ENCODE assay signal across 9 cellular contexts in the genomic region with DNA sequence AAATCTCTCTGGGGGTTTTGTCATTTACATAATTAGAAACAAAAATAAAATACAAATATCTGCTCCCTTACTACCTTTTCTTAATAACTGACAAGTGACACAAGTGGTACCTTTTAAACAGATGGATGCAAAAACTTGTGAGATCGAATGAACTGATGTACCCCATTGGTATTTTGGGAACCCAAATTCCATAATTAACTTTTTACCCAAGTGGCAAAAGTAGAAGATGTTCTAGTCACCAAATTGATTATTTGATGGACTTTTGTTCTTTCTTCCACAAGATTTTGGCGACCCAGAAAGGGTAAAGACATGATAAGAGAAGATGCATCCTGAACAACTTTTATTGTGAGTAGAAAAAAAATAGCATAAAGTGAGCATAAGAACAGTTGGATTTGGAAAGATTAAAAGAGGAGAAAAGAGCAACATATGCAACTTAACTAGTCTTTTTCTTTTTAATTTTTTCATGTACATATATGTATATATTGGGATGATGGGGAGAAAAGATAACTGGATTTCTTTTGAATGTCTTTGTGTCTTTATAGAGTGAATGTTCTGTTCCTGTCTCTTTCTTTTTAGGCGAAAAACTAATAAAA.
A peak's percentile ranks its signal among the peaks of the same experiment; 100 is the strongest.
DNase-seq lines count a peak whose midpoint lies in the region; ATAC-seq and TF ChIP-seq lines count a peak whose summit lies in the region.
"Had no signal": no experiment of that assay in that cellular context is flagged by ENCODE, and none has a peak within 500 bp of the region (broad histone marks: within the 10 kb centered on the region; RNA-seq: fewer than 3 reads in every experiment).

No MANE protein-coding gene starts in this region.

- no peaks in the 10 kb centered on the region; the same call in 1 of the 2 replicates for H4K20me1 ChIP-seq in SK-N-SH (ENCODE audit: insufficient read depth)
- H4K20me1 ChIP-seq in hepatocyte (ENCODE audit: insufficient read depth, poor library complexity, severe bottlenecking): no peaks in the 10 kb centered on the region

- TF ChIP-seq CTCF in SK-N-SH (IDR thresholded peaks at IDR 0.05) (no peak), hepatocyte (IDR thresholded peaks at IDR 0.05; ENCODE audit: poor library complexity) (no peak)

- 49% methylated on average over 3 of the region's 3 CpGs for WGBS in SK-N-SH (ENCODE audit: low lambda C conversion rate)
- WGBS in hepatocyte (ENCODE audit: low lambda C conversion rate, missing lambda C conversion rate): 61% methylated on average over 3 of the region's 3 CpGs

- no peaks in the 10 kb centered on the region for H3F3A ChIP-seq in SK-N-SH (replicated peaks; ENCODE audit: insufficient read depth)

- no peaks in the 10 kb centered on the region for H3K27me3 Mint-ChIP-seq in T-helper 17 cell

- H3K27ac Mint-ChIP-seq in T-helper 17 cell: no peak overlapping the region

- ATAC-seq in SK-N-SH treated with all-trans-retinoic acid at 6 μM for 48 hours: no peak
- ATAC-seq in T-helper 17 cell: no peak
- no peak for ATAC-seq in HG03521 (IDR thresholded peaks at IDR 0.05; ENCODE audit: unreplicated experiment)

- H3K4me1 Mint-ChIP-seq in T-helper 17 cell: peaks cover 11% of the 10 kb centered on the region

- no peaks in the 10 kb centered on the region for H3K36me3 ChIP-seq in SK-N-SH (replicated peaks in 1 of 2; ENCODE audit: control insufficient read depth in 1 of 2, insufficient read depth in 2 of 2, low read length in 1 of 2)
- H3K36me3 ChIP-seq in hepatocyte (replicated peaks; ENCODE audit: insufficient read depth, low read depth): no peaks in the 10 kb centered on the region

- H3K27ac ChIP-seq in SK-N-SH (ENCODE audit: low read depth in 2 of 2, low read length in 1 of 2): no peak overlapping the region
- no peak overlapping the region for H3K27ac ChIP-seq in hepatocyte
- peak overlapping the region; percentile 95 for H3K27ac ChIP-seq in temporal lobe (ENCODE audit: low read depth, low read length)

- H3K4me1 ChIP-seq in SK-N-SH (ENCODE audit: control insufficient read depth in 1 of 2, insufficient read depth in 2 of 2, low read depth in 1 of 2, low read length in 1 of 2) (peaks cover 8 to 27% of the 10 kb centered on the region in 2 experiments; a peak in 3 of 4 replicates), hepatocyte (ENCODE audit: insufficient read depth) (peaks cover 14% of the 10 kb centered on the region)

- H3K9me2 ChIP-seq in SK-N-SH (no peaks in the 10 kb centered on the region), hepatocyte (replicated peaks; ENCODE audit: insufficient read depth) (no peaks in the 10 kb centered on the region)

- H3K4me3 ChIP-seq in SK-N-SH (ENCODE audit: low read depth in 2 of 2, low read length in 1 of 2) (no peak overlapping the region), hepatocyte (no peak overlapping the region)

- H2AFZ ChIP-seq in SK-N-SH (ENCODE audit: low read depth) (no peak overlapping the region), hepatocyte (no peak overlapping the region)

- H3K36me3 Mint-ChIP-seq in T-helper 17 cell (ENCODE audit: low read depth): no peaks in the 10 kb centered on the region

- no peak for TF ChIP-seq EP300 in SK-N-SH (IDR thresholded peaks at IDR 0.05; ENCODE audit: borderline replicate concordance in 1 of 2, low read depth in 1 of 2, low read length in 1 of 2)

- peak overlapping the region; percentile 75 for H3K4me3 Mint-ChIP-seq in T-helper 17 cell

- POLR2A ChIA-PET in SK-N-SH (lab: Yijun Ruan, JAX) (interaction anchor here (0.9 to 1.2 kb wide), 2 partner anchors 13 to 32 kb away, joined by 3 to 4 read pairs; no protein-coding TSS in a partner anchor), HEK293T (lab: Yijun Ruan, JAX) (interaction anchor here (0.9 kb wide), 1 partner anchor 10 kb away, joined by 3 read pairs; no protein-coding TSS in a partner anchor)

- no peak overlapping the region for H3K9ac ChIP-seq in SK-N-SH

- H3K27me3 ChIP-seq in SK-N-SH (ENCODE audit: insufficient read depth) (no peaks in the 10 kb centered on the region), hepatocyte (no peaks in the 10 kb centered on the region)

- H3K4me2 ChIP-seq in SK-N-SH (peak overlapping the region; percentile 71; the same call in 1 of the 2 replicates), hepatocyte (peak overlapping the region; percentile 83)

- DNase-seq in SK-N-SH: no peak
- DNase-seq in T-helper 17 cell: no peak
- no peak for DNase-seq in hepatocyte (ENCODE audit: low spot score)
- DNase-seq in HEK293T (ENCODE audit: extremely low spot score): no peak
- no peak for DNase-seq in NK-92 (lab: John Stamatoyannopoulos, UW; ENCODE audit: unreplicated experiment)
- DNase-seq: DMS153 had no signal

- CTCF ChIA-PET in SK-N-SH (lab: Yijun Ruan, JAX) (interaction anchor here (0.6 to 2.0 kb wide), 5 partner anchors 11 to 35 kb away, joined by 3 to 11 read pairs (median 3); no protein-coding TSS in a partner anchor), HEK293T (lab: Yijun Ruan, JAX) (no interaction called here)

- TF ChIP-seq RAD21 in SK-N-SH (IDR thresholded peaks at IDR 0.05; ENCODE audit: low read length): no peak

- H3K9me3 ChIP-seq in SK-N-SH (no peaks in the 10 kb centered on the region), T-helper 17 cell (ENCODE audit: control insufficient read depth, low read length, poor library complexity, severe bottlenecking) (no peaks in the 10 kb centered on the region), hepatocyte (ENCODE audit: low read depth) (no peaks in the 10 kb centered on the region)

- H3K79me2 ChIP-seq in SK-N-SH (ENCODE audit: insufficient read depth) (no peaks in the 10 kb centered on the region), hepatocyte (peaks cover 8% of the 10 kb centered on the region)

TF ChIP-seq in SK-N-SH, 30 proteins besides CTCF, POLR2A, EP300 and RAD21 (continues in another document):
- TF ChIP-seq, protein P1, sequence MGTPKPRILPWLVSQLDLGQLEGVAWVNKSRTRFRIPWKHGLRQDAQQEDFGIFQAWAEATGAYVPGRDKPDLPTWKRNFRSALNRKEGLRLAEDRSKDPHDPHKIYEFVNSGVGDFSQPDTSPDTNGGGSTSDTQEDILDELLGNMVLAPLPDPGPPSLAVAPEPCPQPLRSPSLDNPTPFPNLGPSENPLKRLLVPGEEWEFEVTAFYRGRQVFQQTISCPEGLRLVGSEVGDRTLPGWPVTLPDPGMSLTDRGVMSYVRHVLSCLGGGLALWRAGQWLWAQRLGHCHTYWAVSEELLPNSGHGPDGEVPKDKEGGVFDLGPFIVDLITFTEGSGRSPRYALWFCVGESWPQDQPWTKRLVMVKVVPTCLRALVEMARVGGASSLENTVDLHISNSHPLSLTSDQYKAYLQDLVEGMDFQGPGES (IDR thresholded peaks at IDR 0.05; ENCODE audit: low read depth, low read length): no peak
- no peak for TF ChIP-seq RFX5 (IDR thresholded peaks at IDR 0.05; ENCODE audit: low read length)
- TF ChIP-seq, protein P2, sequence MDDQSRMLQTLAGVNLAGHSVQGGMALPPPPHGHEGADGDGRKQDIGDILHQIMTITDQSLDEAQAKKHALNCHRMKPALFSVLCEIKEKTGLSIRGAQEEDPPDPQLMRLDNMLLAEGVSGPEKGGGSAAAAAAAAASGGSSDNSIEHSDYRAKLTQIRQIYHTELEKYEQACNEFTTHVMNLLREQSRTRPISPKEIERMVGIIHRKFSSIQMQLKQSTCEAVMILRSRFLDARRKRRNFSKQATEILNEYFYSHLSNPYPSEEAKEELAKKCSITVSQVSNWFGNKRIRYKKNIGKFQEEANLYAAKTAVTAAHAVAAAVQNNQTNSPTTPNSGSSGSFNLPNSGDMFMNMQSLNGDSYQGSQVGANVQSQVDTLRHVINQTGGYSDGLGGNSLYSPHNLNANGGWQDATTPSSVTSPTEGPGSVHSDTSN (IDR thresholded peaks at IDR 0.05): no peak

TF ChIP-seq in SK-N-SH treated with all-trans-retinoic acid at 6 μM for 48 hours, 23 proteins besides CTCF, POLR2A, EP300 and RAD21 (continues in another document):
- TF ChIP-seq OSR1 (CRISPR knock-in tag; IDR thresholded peaks at IDR 0.05) (no peak), GLIS3 (CRISPR knock-in tag; IDR thresholded peaks at IDR 0.05) (no peak), TCF4 (CRISPR knock-in tag; IDR thresholded peaks at IDR 0.05; ENCODE audit: borderline replicate concordance) (no peak)
- TF ChIP-seq, protein P3, sequence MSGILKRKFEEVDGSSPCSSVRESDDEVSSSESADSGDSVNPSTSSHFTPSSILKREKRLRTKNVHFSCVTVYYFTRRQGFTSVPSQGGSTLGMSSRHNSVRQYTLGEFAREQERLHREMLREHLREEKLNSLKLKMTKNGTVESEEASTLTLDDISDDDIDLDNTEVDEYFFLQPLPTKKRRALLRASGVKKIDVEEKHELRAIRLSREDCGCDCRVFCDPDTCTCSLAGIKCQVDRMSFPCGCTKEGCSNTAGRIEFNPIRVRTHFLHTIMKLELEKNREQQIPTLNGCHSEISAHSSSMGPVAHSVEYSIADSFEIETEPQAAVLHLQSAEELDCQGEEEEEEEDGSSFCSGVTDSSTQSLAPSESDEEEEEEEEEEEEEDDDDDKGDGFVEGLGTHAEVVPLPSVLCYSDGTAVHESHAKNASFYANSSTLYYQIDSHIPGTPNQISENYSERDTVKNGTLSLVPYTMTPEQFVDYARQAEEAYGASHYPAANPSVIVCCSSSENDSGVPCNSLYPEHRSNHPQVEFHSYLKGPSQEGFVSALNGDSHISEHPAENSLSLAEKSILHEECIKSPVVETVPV (CRISPR knock-in tag; IDR thresholded peaks at IDR 0.05): no peak

TF ChIP-seq in HEK293T, 16 proteins besides CTCF, POLR2A, EP300 and RAD21:
- TF ChIP-seq NFRKB (IDR thresholded peaks at IDR 0.05) (no peak), SUZ12 (IDR thresholded peaks at IDR 0.05) (no peak)
